ENCODE assay signal across 8 cellular contexts in the genomic region with DNA sequence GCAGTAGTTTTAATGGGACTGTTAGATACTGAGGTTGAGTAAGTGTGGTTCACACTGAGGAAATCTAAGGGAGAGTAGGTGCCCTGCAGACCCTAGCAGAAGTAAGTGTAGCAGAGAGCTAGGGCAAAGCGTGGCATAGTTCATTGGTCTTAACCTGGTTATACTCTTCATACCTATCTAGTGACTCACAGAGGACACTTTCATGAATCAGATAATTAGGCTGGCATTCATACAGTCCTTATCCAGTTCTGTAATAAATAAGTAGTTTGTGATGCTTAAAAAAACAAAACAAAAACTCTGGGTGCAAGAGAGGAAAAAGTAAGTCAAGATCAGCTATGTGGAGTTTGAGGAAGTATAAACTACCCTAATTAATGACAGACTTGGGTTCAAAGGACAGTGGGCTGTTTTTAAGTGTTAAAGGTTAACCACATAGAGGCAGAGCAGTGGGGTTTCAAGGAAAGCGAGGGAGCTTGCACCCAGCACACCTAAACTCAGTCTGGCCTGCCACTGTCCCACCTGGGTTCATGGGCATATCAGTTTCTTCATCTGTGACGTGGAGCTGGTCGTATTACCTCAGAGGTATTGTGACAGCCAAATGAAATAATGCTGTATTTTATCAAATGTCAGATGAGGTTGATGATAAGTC. TPM values are rescaled to one million over a fixed set of nuclear protein-coding genes. Genes with fewer than 3 reads are reported as not detected.
A peak's percentile ranks its signal among the peaks of the same experiment; 100 is the strongest.
DNase-seq lines count a peak whose midpoint lies in the region; ATAC-seq, FAIRE-seq and TF ChIP-seq lines count a peak whose summit lies in the region.

No MANE protein-coding gene starts in this region.

- H4K91ac ChIP-seq in mesenchymal stem cell (ENCODE audit: low read length): no peak overlapping the region

- no peak overlapping the region for H3K14ac ChIP-seq in mesenchymal stem cell (ENCODE audit: low read length in 2 of 2)

- no peak overlapping the region for H3K27ac ChIP-seq in mesenchymal stem cell (ENCODE audit: low read length, poor library complexity, severe bottlenecking)
- H3K27ac ChIP-seq in prostate gland: no peak overlapping the region

- intact Hi-C loops in prostate gland (cut with DNase I): no loop called here

- no peak overlapping the region for H2BK15ac ChIP-seq in mesenchymal stem cell (ENCODE audit: low read depth, poor library complexity, severe bottlenecking)

- ATAC-seq in HG02852 (IDR thresholded peaks at IDR 0.05; ENCODE audit: unreplicated experiment) (peak; percentile 14), SK-N-SH treated with all-trans-retinoic acid at 6 μM for 48 hours (peak; percentile 45)

- H3K27me3 ChIP-seq in mesenchymal stem cell (ENCODE audit: control insufficient read depth in 1 of 2, insufficient read depth in 1 of 2, low read length in 2 of 2) (no peaks in the 10 kb centered on the region), prostate gland (replicated peaks; ENCODE audit: insufficient read depth) (no peaks in the 10 kb centered on the region)

- no peak overlapping the region for H4K8ac ChIP-seq in mesenchymal stem cell (ENCODE audit: low read length)

- no peak for TF ChIP-seq CTCF in prostate gland (IDR thresholded peaks at IDR 0.05)

- H2BK12ac ChIP-seq in mesenchymal stem cell (ENCODE audit: low read length in 2 of 2): no peak overlapping the region

- peaks cover 41% of the 10 kb centered on the region for H3K79me1 ChIP-seq in mesenchymal stem cell (replicated peaks; ENCODE audit: low read length, poor library complexity, severe bottlenecking)

- H3K9ac ChIP-seq in mesenchymal stem cell (ENCODE audit: low read length): no peak overlapping the region

- no peak overlapping the region for H3K18ac ChIP-seq in mesenchymal stem cell (ENCODE audit: low read depth in 1 of 2, low read length in 2 of 2)

- no peak overlapping the region for H2BK5ac ChIP-seq in mesenchymal stem cell (ENCODE audit: low read depth, low read length, poor library complexity, severe bottlenecking)

- H3K4me2 ChIP-seq in mesenchymal stem cell (ENCODE audit: low read length, poor library complexity, severe bottlenecking): no peak overlapping the region

- H2BK120ac ChIP-seq in mesenchymal stem cell (ENCODE audit: low read depth, low read length): no peak overlapping the region

- no peak overlapping the region for H2AFZ ChIP-seq in mesenchymal stem cell (ENCODE audit: low read depth, low read length)

- no peak overlapping the region for H3K23ac ChIP-seq in mesenchymal stem cell (ENCODE audit: low read length in 2 of 2)

- no peak overlapping the region for H3K4me3 ChIP-seq in mesenchymal stem cell (ENCODE audit: insufficient read depth in 1 of 2, low read depth in 1 of 2, low read length in 2 of 2)
- no peak overlapping the region for H3K4me3 ChIP-seq in prostate gland

- WGBS in mesenchymal stem cell: 98% methylated on average over 3 of the region's 4 CpGs
- WGBS in prostate gland: 70% methylated on average over 4 of the region's 4 CpGs

- H3K9me3 ChIP-seq in mesenchymal stem cell (ENCODE audit: control insufficient read depth, low read length): no peaks in the 10 kb centered on the region
- H3K9me3 ChIP-seq in prostate gland: no peaks in the 10 kb centered on the region

- peak; percentile 5 for FAIRE-seq in GM18507 (lab: Jason Lieb, UNC)
- no peak for FAIRE-seq in GM12891 (lab: Jason Lieb, UNC)

- H3K4me1 ChIP-seq in mesenchymal stem cell (ENCODE audit: control insufficient read depth, insufficient read depth, low read depth, low read length) (peaks cover 8% of the 10 kb centered on the region), prostate gland (replicated peaks) (no peaks in the 10 kb centered on the region)

- H3K36me3 ChIP-seq in mesenchymal stem cell (ENCODE audit: control insufficient read depth in 1 of 2, insufficient read depth in 2 of 2, low read depth in 1 of 2, low read length in 2 of 2) (peaks cover 12 to 13% of the 10 kb centered on the region in 2 experiments), prostate gland (no peaks in the 10 kb centered on the region)

- TF ChIP-seq POLR2A in GM12891 (IDR thresholded peaks at IDR 0.05; ENCODE audit: low read depth, low read length): no peak
- TF ChIP-seq POLR2A in prostate gland (IDR thresholded peaks at IDR 0.05): no peak

- no peak for DNase-seq in GM18507 (ENCODE audit: extremely low spot score, insufficient read length, low read depth)
- DNase-seq in mesenchymal stem cell: peak; percentile 31
- DNase-seq in GM12891 (ENCODE audit: insufficient read length, low spot score): no peak
- no peak for DNase-seq in retina
- no peak for DNase-seq in NCI-H2196 treated with DMSO at 0.1 percent for 48 hours (lab: John Stamatoyannopoulos, UW; ENCODE audit: unreplicated experiment)
- no peak for DNase-seq in prostate gland (ENCODE audit: low spot score)

- no peak overlapping the region for H2AK5ac ChIP-seq in mesenchymal stem cell (ENCODE audit: low read length, severe bottlenecking)

- no peak overlapping the region for H3K4ac ChIP-seq in mesenchymal stem cell (ENCODE audit: low read depth in 1 of 2, low read length in 2 of 2)

TF ChIP-seq in SK-N-SH treated with all-trans-retinoic acid at 6 μM for 48 hours, 23 proteins besides CTCF, POLR2A, EP300 and RAD21:
- TF ChIP-seq ZFP3 (CRISPR knock-in tag; IDR thresholded peaks at IDR 0.05): no peak
- TF ChIP-seq ISL1 (CRISPR knock-in tag; IDR thresholded peaks at IDR 0.05): peak; percentile 84

TF ChIP-seq in GM12891, 5 proteins besides CTCF, POLR2A, EP300 and RAD21:
- TF ChIP-seq SPI1 (IDR thresholded peaks at IDR 0.05; ENCODE audit: low read depth, low read length) (no peak), POLR2AphosphoS5 (IDR thresholded peaks at IDR 0.05; ENCODE audit: low read depth, low read length) (no peak), PAX5 (IDR thresholded peaks at IDR 0.05; ENCODE audit: insufficient read depth, low read length, severe bottlenecking) (no peak), TAF1 (IDR thresholded peaks at IDR 0.05; ENCODE audit: low read depth, low read length) (no peak), POU2F2 (IDR thresholded peaks at IDR 0.05; ENCODE audit: low read depth, low read length) (no peak)

RNA-seq across cellular contexts. Expression of a gene that starts 27.1 kb away (rescaled TPM):
- polyA plus RNA-seq in mesenchymal stem cell (2013, experiment 1 of 2): 4.3 TPM
- 4.1 TPM for polyA plus RNA-seq in mesenchymal stem cell (2013, experiment 2 of 2)
- polyA plus RNA-seq in GM12891 (2012; ENCODE audit: low read depth, missing spikeins): 2.0 TPM
- 10 to 100 TPM; 22.2 to 37.4 TPM for total RNA-seq in prostate gland
